8 cellular contexts compared by ENCODE assay signal in genomic region chr19:40598121-40598917, GRCh38. TPM values are rescaled to one million over a fixed set of nuclear protein-coding genes. Genes with fewer than 3 reads are reported as not detected.
DNase-seq lines count a peak whose midpoint lies in the region; ATAC-seq and TF ChIP-seq lines count a peak whose summit lies in the region.

No MANE protein-coding gene starts in this region.

- peak overlapping the region; percentile 81 for H3K4me2 ChIP-seq in neural progenitor cell

- no peaks in the 10 kb centered on the region for H3K36me3 ChIP-seq in neural progenitor cell

- POLR2A ChIA-PET in RWPE1 (lab: Yijun Ruan, JAX; ENCODE audit: low non-redundant PET): no interaction called here

- no peaks in the 10 kb centered on the region for H3K9me3 ChIP-seq in neural progenitor cell (ENCODE audit: low read depth)

- H3K4me1 Mint-ChIP-seq in activated T-helper 17 cell treated with anti-CD3 and anti-CD28 coated beads, Interleukin-2, amount 50 U/mL, for 72 hours: peaks cover 46% of the 10 kb centered on the region
- H3K4me1 Mint-ChIP-seq in neural progenitor cell: peaks cover 53% of the 10 kb centered on the region

- H3K4me3 ChIP-seq in fibroblast of the aortic adventitia (ENCODE audit: low read depth, low read length) (peak overlapping the region; percentile 65), neural progenitor cell (peak overlapping the region; percentile 57)

- no peak overlapping the region for H3K27ac Mint-ChIP-seq in activated T-helper 17 cell treated with anti-CD3 and anti-CD28 coated beads, Interleukin-2, amount 50 U/mL, for 72 hours
- H3K27ac Mint-ChIP-seq in neural progenitor cell: peak overlapping the region; percentile 37

- H3K27ac ChIP-seq in RWPE1 (peak overlapping the region; percentile 99), neural progenitor cell (no peak overlapping the region), substantia nigra (ENCODE audit: low read depth, low read length, poor library complexity, severe bottlenecking) (no peak overlapping the region)

- CTCF ChIA-PET in RWPE1 (lab: Yijun Ruan, JAX): interaction anchor here (0.6 to 1.7 kb wide), 10 partner anchors 27 to 336 kb away, joined by 3 to 12 read pairs (median 6); no protein-coding TSS in a partner anchor

- peaks cover 59% of the 10 kb centered on the region for H3F3A ChIP-seq in neural progenitor cell (ENCODE audit: low read depth)

- no peak overlapping the region for H2AFZ ChIP-seq in neural progenitor cell (replicated peaks)

- no peaks in the 10 kb centered on the region for H3K36me3 Mint-ChIP-seq in activated T-helper 17 cell treated with anti-CD3 and anti-CD28 coated beads, Interleukin-2, amount 50 U/mL, for 72 hours (ENCODE audit: low read depth)
- H3K36me3 Mint-ChIP-seq in neural progenitor cell: peaks cover 4% of the 10 kb centered on the region

- peaks cover 47% of the 10 kb centered on the region for H3K4me1 ChIP-seq in neural progenitor cell

- H3K79me2 ChIP-seq in neural progenitor cell (ENCODE audit: low read depth): no peaks in the 10 kb centered on the region

- peak; percentile 95 for TF ChIP-seq CTCF in RWPE1 (conservative IDR thresholded peaks at IDR 0.05; ENCODE audit: low read depth)
- peak; percentile 96 for TF ChIP-seq CTCF in fibroblast of the aortic adventitia (IDR thresholded peaks at IDR 0.05; ENCODE audit: insufficient read depth, low read length)
- peak; percentile 99 for TF ChIP-seq CTCF in neural progenitor cell (IDR thresholded peaks at IDR 0.05)

- H3K4me3 Mint-ChIP-seq in activated T-helper 17 cell treated with anti-CD3 and anti-CD28 coated beads, Interleukin-2, amount 50 U/mL, for 72 hours: peak overlapping the region; percentile 74
- H3K4me3 Mint-ChIP-seq in neural progenitor cell: peak overlapping the region; percentile 97

- H4K20me1 ChIP-seq in neural progenitor cell (ENCODE audit: low read depth): peaks cover 21% of the 10 kb centered on the region

- peaks cover 64% of the 10 kb centered on the region for H3K27me3 ChIP-seq in neural progenitor cell

- peak; percentile 71 for ATAC-seq in activated T-helper 17 cell treated with anti-CD3 and anti-CD28 coated beads, Interleukin-2, amount 50 U/mL, for 72 hours (replicated peaks)
- ATAC-seq in GM21576 (IDR thresholded peaks at IDR 0.05; ENCODE audit: unreplicated experiment): no peak

- no peaks in the 10 kb centered on the region for H3K9me3 Mint-ChIP-seq in activated T-helper 17 cell treated with anti-CD3 and anti-CD28 coated beads, Interleukin-2, amount 50 U/mL, for 72 hours
- no peaks in the 10 kb centered on the region for H3K9me3 Mint-ChIP-seq in neural progenitor cell

- H3K27me3 Mint-ChIP-seq in activated T-helper 17 cell treated with anti-CD3 and anti-CD28 coated beads, Interleukin-2, amount 50 U/mL, for 72 hours: peaks cover 22% of the 10 kb centered on the region
- peaks cover 18% of the 10 kb centered on the region for H3K27me3 Mint-ChIP-seq in neural progenitor cell (ENCODE audit: insufficient read depth, low read depth)

- peak; percentile 95 for DNase-seq in ELF-1 (ENCODE audit: low read depth, low spot score)
- peak; percentile 80 for DNase-seq in LoVo (ENCODE audit: low spot score)
- peak; percentile 80 for DNase-seq in RWPE1 (ENCODE audit: low spot score)
- peak; percentile 87 for DNase-seq in fibroblast of the aortic adventitia (ENCODE audit: low read depth)
- peak; percentile 96 for DNase-seq in neural progenitor cell (ENCODE audit: low spot score)
- peak in 45 of 49 donors; percentile 17 to 90 (median 72) for DNase-seq in substantia nigra (lab: John Stamatoyannopoulos, UW)

- H3K9ac ChIP-seq in neural progenitor cell: no peak overlapping the region

RNA-seq across cellular contexts. Expression of gene LTBP4, which starts 2.9 kb away (rescaled TPM):
- total RNA-seq in activated T-helper 17 cell treated with anti-CD3 and anti-CD28 coated beads, Interleukin-2, amount 50 U/mL, for 72 hours: 100 to 1,000 TPM; 117 to 331 TPM
- total RNA-seq in fibroblast of the aortic adventitia (ENCODE audit: low replicate concordance): 31.5 and 38.9 TPM in 2 replicates
- total RNA-seq in neural progenitor cell (ENCODE audit: low replicate concordance): 24.7 and 70.0 TPM in 2 replicates

RNA-seq across cellular contexts. Expression of gene SHKBP1, which starts 21.6 kb away (rescaled TPM):
- 100 to 1,000 TPM; 113 to 126 TPM for total RNA-seq in activated T-helper 17 cell treated with anti-CD3 and anti-CD28 coated beads, Interleukin-2, amount 50 U/mL, for 72 hours
- 5.7 and 24.9 TPM in 2 replicates for total RNA-seq in fibroblast of the aortic adventitia (ENCODE audit: low replicate concordance)
- total RNA-seq in neural progenitor cell (ENCODE audit: low replicate concordance): 20.6 and 63.7 TPM in 2 replicates
